ENCODE assay signal across 20 cellular contexts in genomic region chr4:42637861-42638260, GRCh38. TPM values are rescaled to one million over a fixed set of nuclear protein-coding genes. Genes with fewer than 3 reads are reported as not detected.
DNase-seq lines count a peak whose midpoint lies in the region; ATAC-seq lines count a peak whose summit lies in the region.
"Had no signal": no experiment of that assay in that cellular context is flagged by ENCODE, and none has a peak within 500 bp of the region (broad histone marks: within the 10 kb centered on the region; RNA-seq: fewer than 3 reads in every experiment).

No MANE protein-coding gene starts in this region.

- no peaks in the 10 kb centered on the region for H3K36me3 Mint-ChIP-seq in activated T-helper 17 cell treated with anti-CD3 and anti-CD28 coated beads, Interleukin-2, amount 50 U/mL, for 72 hours (ENCODE audit: low read depth)
- H3K36me3 Mint-ChIP-seq in stimulated activated naive B cell treated with anti-CD40 and anti-IgM and Interleukin-4, amounts not matched to agents 10 μg/mL and 1 μg/mL and 100 μg/mL, for 72 hours = peaks cover 0 to 5% of the 10 kb centered on the region in 2 donors
- H3K36me3 Mint-ChIP-seq in CD4-positive, alpha-beta memory T cell = no peaks in the 10 kb centered on the region
- H3K36me3 Mint-ChIP-seq in activated CD4-positive, alpha-beta T cell treated with anti-CD3 and anti-CD28 coated beads for 36 hours (ENCODE audit: low read depth) = no peaks in the 10 kb centered on the region
- H3K36me3 Mint-ChIP-seq: immature natural killer cell had no signal

- no peak overlapping the region for H3K27ac ChIP-seq in CD4-positive, alpha-beta memory T cell (ENCODE audit: low read depth, low read length)
- H3K27ac ChIP-seq: breast epithelium, SJSA1, tibial nerve had no signal

- H3K36me3 ChIP-seq in CD4-positive, alpha-beta memory T cell (ENCODE audit: insufficient read depth, low read length) = no peaks in the 10 kb centered on the region
- H3K36me3 ChIP-seq: breast epithelium, SJSA1, tibial nerve had no signal

- peak overlapping the region; percentile 25 for H3K4me3 Mint-ChIP-seq in activated T-helper 17 cell treated with anti-CD3 and anti-CD28 coated beads, Interleukin-2, amount 50 U/mL, for 72 hours
- peak overlapping the region in 1 of 2 donors; percentile 43 for H3K4me3 Mint-ChIP-seq in stimulated activated naive B cell treated with anti-CD40 and anti-IgM and Interleukin-4, amounts not matched to agents 10 μg/mL and 1 μg/mL and 100 μg/mL, for 72 hours
- no peak overlapping the region for H3K4me3 Mint-ChIP-seq in CD4-positive, alpha-beta memory T cell
- H3K4me3 Mint-ChIP-seq in activated CD4-positive, alpha-beta T cell treated with anti-CD3 and anti-CD28 coated beads for 36 hours = no peak overlapping the region
- H3K4me3 Mint-ChIP-seq: activated CD8-positive, alpha-beta T cell treated with anti-CD3 and anti-CD28 coated beads for 36 hours; activated T-cell treated with anti-CD3 and anti-CD28 coated beads, Interleukin-2, amount 50 U/mL, for 4 hours; T-helper 2 cell treated with Interferon-gamma antibody and Interleukin-4, amounts not matched to agents 5 μg/mL and 100 μg/mL, for 36 hours had no signal

- DNase-seq in stimulated activated naive B cell treated with anti-CD40 and anti-IgM and Interleukin-4, amounts not matched to agents 10 μg/mL and 1 μg/mL and 100 μg/mL, for 72 hours = no peak
- no peak for DNase-seq in CD4-positive, alpha-beta memory T cell
- no peak for DNase-seq in NCI-H128 (lab: John Stamatoyannopoulos, UW; ENCODE audit: unreplicated experiment)
- no peak for DNase-seq in activated CD4-positive, alpha-beta T cell treated with anti-CD3 and anti-CD28 coated beads for 36 hours
- DNase-seq: activated CD4-positive, CD25-positive, alpha-beta regulatory T cell; activated CD8-positive, alpha-beta T cell treated with anti-CD3 and anti-CD28 coated beads for 36 hours; activated T-cell treated with anti-CD3 and anti-CD28 coated beads, Interleukin-2, amount 50 U/mL, for 4 hours; cortex of kidney; immature natural killer cell; NCI-H146; NCI-H774; stimulated activated naive CD4-positive, alpha-beta T cell had no signal

- peak overlapping the region; percentile 2 for H3K27ac Mint-ChIP-seq in activated T-helper 17 cell treated with anti-CD3 and anti-CD28 coated beads, Interleukin-2, amount 50 U/mL, for 72 hours
- H3K27ac Mint-ChIP-seq in stimulated activated naive B cell treated with anti-CD40 and anti-IgM and Interleukin-4, amounts not matched to agents 10 μg/mL and 1 μg/mL and 100 μg/mL, for 72 hours = peak overlapping the region; percentile 47
- H3K27ac Mint-ChIP-seq in CD4-positive, alpha-beta memory T cell = no peak overlapping the region
- no peak overlapping the region for H3K27ac Mint-ChIP-seq in activated CD4-positive, alpha-beta T cell treated with anti-CD3 and anti-CD28 coated beads for 36 hours
- H3K27ac Mint-ChIP-seq: T-helper 2 cell treated with Interferon-gamma antibody and Interleukin-4, amounts not matched to agents 5 μg/mL and 100 μg/mL, for 36 hours had no signal

- CTCF ChIA-PET in CD4-positive, alpha-beta memory T cell (lab: Charles Lee; ENCODE audit: partially characterized antibody) = interaction anchor here (1.0 to 1.2 kb wide), 2 partner anchors 9 to 35 kb away, joined by 3 read pairs; no protein-coding TSS in a partner anchor
- CTCF ChIA-PET in activated CD4-positive, alpha-beta T cell treated with anti-CD3 and anti-CD28 coated beads for 36 hours (lab: Charles Lee) = interaction anchor here (0.7 to 1.2 kb wide), 3 partner anchors 9 to 42 kb away, joined by 3 to 6 read pairs (median 3); no protein-coding TSS in a partner anchor

- H3K4me3 ChIP-seq in CD4-positive, alpha-beta memory T cell (ENCODE audit: low read length in 2 of 2) = no peak overlapping the region
- H3K4me3 ChIP-seq: breast epithelium, SJSA1, tibial nerve had no signal

- intact Hi-C loops in CD4-positive, alpha-beta memory T cell (cut with micrococcal nuclease) = no loop called here
- intact Hi-C loops in activated CD4-positive, alpha-beta T cell treated with anti-CD3 and anti-CD28 coated beads for 36 hours (cut with DNase I, micrococcal nuclease) = no loop called here

- POLR2A ChIA-PET in CD4-positive, alpha-beta memory T cell (lab: Charles Lee; ENCODE audit: partially characterized antibody) = interaction anchor here (1.0 to 1.2 kb wide), 2 partner anchors 19 to 22 kb away, joined by 3 to 6 read pairs; partner anchors contain the start of gene ATP8A1
- POLR2A ChIA-PET in activated CD4-positive, alpha-beta T cell treated with anti-CD3 and anti-CD28 coated beads for 36 hours (lab: Charles Lee) = no interaction called here

- no peaks in the 10 kb centered on the region for H3K9me3 Mint-ChIP-seq in activated T-helper 17 cell treated with anti-CD3 and anti-CD28 coated beads, Interleukin-2, amount 50 U/mL, for 72 hours
- H3K9me3 Mint-ChIP-seq in stimulated activated naive B cell treated with anti-CD40 and anti-IgM and Interleukin-4, amounts not matched to agents 10 μg/mL and 1 μg/mL and 100 μg/mL, for 72 hours = no peaks in the 10 kb centered on the region
- H3K9me3 Mint-ChIP-seq in CD4-positive, alpha-beta memory T cell = peaks cover 0 to 1% (median 0%) of the 10 kb centered on the region in 8 donors
- H3K9me3 Mint-ChIP-seq in activated CD4-positive, alpha-beta T cell treated with anti-CD3 and anti-CD28 coated beads for 36 hours (ENCODE audit: low read depth) = no peaks in the 10 kb centered on the region
- H3K9me3 Mint-ChIP-seq: activated CD8-positive, alpha-beta T cell treated with anti-CD3 and anti-CD28 coated beads for 36 hours; activated T-cell treated with anti-CD3 and anti-CD28 coated beads, Interleukin-2, amount 50 U/mL, for 4 hours; immature natural killer cell; T-helper 2 cell treated with Interferon-gamma antibody and Interleukin-4, amounts not matched to agents 5 μg/mL and 100 μg/mL, for 36 hours had no signal

- no peaks in the 10 kb centered on the region for H3K27me3 Mint-ChIP-seq in activated T-helper 17 cell treated with anti-CD3 and anti-CD28 coated beads, Interleukin-2, amount 50 U/mL, for 72 hours
- H3K27me3 Mint-ChIP-seq in stimulated activated naive B cell treated with anti-CD40 and anti-IgM and Interleukin-4, amounts not matched to agents 10 μg/mL and 1 μg/mL and 100 μg/mL, for 72 hours = no peaks in the 10 kb centered on the region
- H3K27me3 Mint-ChIP-seq in CD4-positive, alpha-beta memory T cell = no peaks in the 10 kb centered on the region
- no peaks in the 10 kb centered on the region for H3K27me3 Mint-ChIP-seq in activated CD4-positive, alpha-beta T cell treated with anti-CD3 and anti-CD28 coated beads for 36 hours
- H3K27me3 Mint-ChIP-seq: activated CD8-positive, alpha-beta T cell treated with anti-CD3 and anti-CD28 coated beads for 36 hours had no signal

- no peaks in the 10 kb centered on the region for H3K9me3 ChIP-seq in CD4-positive, alpha-beta memory T cell (ENCODE audit: control insufficient read depth in 1 of 2, low read length in 2 of 2)
- H3K9me3 ChIP-seq: breast epithelium, SJSA1, tibial nerve had no signal

- H3K4me1 Mint-ChIP-seq in activated T-helper 17 cell treated with anti-CD3 and anti-CD28 coated beads, Interleukin-2, amount 50 U/mL, for 72 hours = peaks cover 57% of the 10 kb centered on the region
- peaks cover 60 to 87% of the 10 kb centered on the region in 2 donors for H3K4me1 Mint-ChIP-seq in stimulated activated naive B cell treated with anti-CD40 and anti-IgM and Interleukin-4, amounts not matched to agents 10 μg/mL and 1 μg/mL and 100 μg/mL, for 72 hours
- H3K4me1 Mint-ChIP-seq in CD4-positive, alpha-beta memory T cell = peaks cover 53 to 86% (median 68%) of the 10 kb centered on the region in 4 donors
- peaks cover 79% of the 10 kb centered on the region for H3K4me1 Mint-ChIP-seq in activated CD4-positive, alpha-beta T cell treated with anti-CD3 and anti-CD28 coated beads for 36 hours

- H3K27me3 ChIP-seq in CD4-positive, alpha-beta memory T cell (ENCODE audit: insufficient read depth, low read length) = no peaks in the 10 kb centered on the region
- H3K27me3 ChIP-seq: breast epithelium, SJSA1, tibial nerve had no signal

- ATAC-seq in GM18868 (IDR thresholded peaks at IDR 0.05; ENCODE audit: unreplicated experiment) = peak; percentile 15
- ATAC-seq in HG03378 (IDR thresholded peaks at IDR 0.05; ENCODE audit: unreplicated experiment) = peak; percentile 28
- no peak for ATAC-seq in activated T-helper 17 cell treated with anti-CD3 and anti-CD28 coated beads, Interleukin-2, amount 50 U/mL, for 72 hours (replicated peaks)
- ATAC-seq in stimulated activated naive B cell treated with anti-CD40 and anti-IgM and Interleukin-4, amounts not matched to agents 10 μg/mL and 1 μg/mL and 100 μg/mL, for 72 hours (replicated peaks) = peak; percentile 47 to 57
- no peak for ATAC-seq in activated CD4-positive, alpha-beta T cell treated with anti-CD3 and anti-CD28 coated beads for 36 hours
- ATAC-seq: activated CD8-positive, alpha-beta T cell treated with anti-CD3 and anti-CD28 coated beads for 36 hours; activated T-cell treated with anti-CD3 and anti-CD28 coated beads, Interleukin-2, amount 50 U/mL, for 4 hours; sciatic nerve had no signal

- peaks cover 39% of the 10 kb centered on the region for H3K4me1 ChIP-seq in CD4-positive, alpha-beta memory T cell (ENCODE audit: insufficient read depth, low read length)
- H3K4me1 ChIP-seq: breast epithelium, SJSA1 had no signal

RNA-seq across cellular contexts. Expression of gene ATP8A1, which starts 19.0 kb away (rescaled TPM):
- 10 to 100 TPM; 17.0 to 29.2 TPM for total RNA-seq in activated T-helper 17 cell treated with anti-CD3 and anti-CD28 coated beads, Interleukin-2, amount 50 U/mL, for 72 hours
- total RNA-seq in CD4-positive, alpha-beta memory T cell = 10 to 100 TPM; 25.8 to 33.5 TPM
- polyA plus RNA-seq in CD4-positive, alpha-beta memory T cell = 1 to 10 TPM; 4.3 to 9.6 TPM
- 10 to 100 TPM; 15.1 to 21.1 TPM for total RNA-seq in activated CD4-positive, alpha-beta T cell treated with anti-CD3 and anti-CD28 coated beads for 36 hours

Comparison
In these comparisons a context has a peak if more than half of its experiments do, and no peak if none do; other contexts are left out.
1. ATAC-seq: peak in GM18868 (single experiment), HG03378 (single experiment) and stimulated activated naive B cell treated with anti-CD40 and anti-IgM and Interleukin-4, amounts not matched to agents 10 μg/mL and 1 μg/mL and 100 μg/mL, for 72 hours (2 of 2); none in activated T-helper 17 cell treated with anti-CD3 and anti-CD28 coated beads, Interleukin-2, amount 50 U/mL, for 72 hours (single experiment) and activated CD4-positive, alpha-beta T cell treated with anti-CD3 and anti-CD28 coated beads for 36 hours (single experiment).
2. H3K27ac Mint-ChIP-seq: peak in activated T-helper 17 cell treated with anti-CD3 and anti-CD28 coated beads, Interleukin-2, amount 50 U/mL, for 72 hours (single experiment) and stimulated activated naive B cell treated with anti-CD40 and anti-IgM and Interleukin-4, amounts not matched to agents 10 μg/mL and 1 μg/mL and 100 μg/mL, for 72 hours (single experiment); none in CD4-positive, alpha-beta memory T cell (0 of 7) and activated CD4-positive, alpha-beta T cell treated with anti-CD3 and anti-CD28 coated beads for 36 hours (single experiment).